ENCODE assay signal across 10 cellular contexts in the genomic region with DNA sequence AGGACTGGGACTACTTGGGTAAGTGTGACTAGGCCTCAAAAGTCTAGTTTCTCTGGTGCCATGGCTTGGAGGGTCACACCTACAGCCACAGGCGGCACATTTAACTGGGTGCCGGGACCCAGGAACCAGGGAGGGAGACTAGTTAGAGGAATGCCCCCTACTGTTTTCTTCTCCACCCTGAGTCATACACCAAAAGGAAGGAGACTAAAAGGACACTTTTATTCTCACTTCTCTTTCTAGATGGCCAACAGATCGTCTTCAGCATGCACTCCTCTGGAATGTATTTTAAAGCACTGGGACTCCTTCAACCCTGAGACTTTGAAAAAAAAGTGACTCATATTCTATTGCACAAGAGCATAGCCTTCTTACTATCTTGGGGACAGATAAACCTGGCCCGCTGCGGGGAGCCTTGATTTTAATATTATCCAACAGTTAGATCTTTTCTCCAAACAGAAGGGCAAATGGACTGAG. TPM values are rescaled to one million over a fixed set of nuclear protein-coding genes. Genes with fewer than 3 reads are reported as not detected.
DNase-seq lines count a peak whose midpoint lies in the region; ATAC-seq and TF ChIP-seq lines count a peak whose summit lies in the region.
"Had no signal": no experiment of that assay in that cellular context is flagged by ENCODE, and none has a peak within 500 bp of the region (broad histone marks: within the 10 kb centered on the region; RNA-seq: fewer than 3 reads in every experiment).

No MANE protein-coding gene starts in this region.

- no peak overlapping the region for H2AFZ ChIP-seq in GM23338

- no peaks in the 10 kb centered on the region for H3K9me2 ChIP-seq in GM23338 (ENCODE audit: insufficient read depth)

- no peaks in the 10 kb centered on the region for H3K79me2 ChIP-seq in GM23338 (replicated peaks; ENCODE audit: insufficient read depth)

- no peak overlapping the region for H3K4me3 Mint-ChIP-seq in GM23338
- H3K4me3 Mint-ChIP-seq in stimulated activated effector memory CD8-positive, alpha-beta T cell treated with anti-CD3 and anti-CD28 coated beads, Interleukin-12 subunit alpha, Interleukin-12 subunit beta, amount 100 ng/mL, for 72 hours, result no peak overlapping the region
- H3K4me3 Mint-ChIP-seq: WTC11 had no signal

- no peak overlapping the region for H3K27ac Mint-ChIP-seq in GM23338
- H3K27ac Mint-ChIP-seq in stimulated activated effector memory CD8-positive, alpha-beta T cell treated with anti-CD3 and anti-CD28 coated beads, Interleukin-12 subunit alpha, Interleukin-12 subunit beta, amount 100 ng/mL, for 72 hours, result peak overlapping the region; percentile 91
- H3K27ac Mint-ChIP-seq: WTC11 had no signal

- no peak for DNase-seq in GM23338 (ENCODE audit: low spot score)
- DNase-seq in SK-MEL-5 (ENCODE audit: low read depth, low spot score), result peak; percentile 4
- DNase-seq in foreskin keratinocyte, result no peak
- no peak for DNase-seq in stimulated activated effector memory CD8-positive, alpha-beta T cell treated with anti-CD3 and anti-CD28 coated beads, Interleukin-12 subunit alpha, Interleukin-12 subunit beta, amount 100 ng/mL, for 72 hours (ENCODE audit: low spot score in 2 of 2)

- H3K27me3 Mint-ChIP-seq in GM23338 (ENCODE audit: insufficient read depth, low read depth, poor library complexity), result no peaks in the 10 kb centered on the region

- H3K27ac ChIP-seq in GM23338 (ENCODE audit: low read depth), result no peak overlapping the region
- no peak overlapping the region for H3K27ac ChIP-seq in foreskin keratinocyte

- peaks cover 42% of the 10 kb centered on the region for H3K36me3 Mint-ChIP-seq in GM23338 (ENCODE audit: low read depth)
- peaks cover 31% of the 10 kb centered on the region for H3K36me3 Mint-ChIP-seq in stimulated activated effector memory CD8-positive, alpha-beta T cell treated with anti-CD3 and anti-CD28 coated beads, Interleukin-12 subunit alpha, Interleukin-12 subunit beta, amount 100 ng/mL, for 72 hours

- H3K4me2 ChIP-seq in GM23338, result no peak overlapping the region

- H3K27me3 ChIP-seq in GM23338 (ENCODE audit: insufficient read depth) (no peaks in the 10 kb centered on the region), foreskin keratinocyte (no peaks in the 10 kb centered on the region)
- H3K27me3 ChIP-seq: ascending aorta, tibial artery had no signal

- peaks cover 43% of the 10 kb centered on the region for H3K9me3 Mint-ChIP-seq in GM23338
- H3K9me3 Mint-ChIP-seq in stimulated activated effector memory CD8-positive, alpha-beta T cell treated with anti-CD3 and anti-CD28 coated beads, Interleukin-12 subunit alpha, Interleukin-12 subunit beta, amount 100 ng/mL, for 72 hours, result peaks cover 13% of the 10 kb centered on the region

- ATAC-seq in GM23338 (peak; percentile 24; the same call in 1 of the 3 replicates), foreskin keratinocyte (peak; percentile 32), GM19328 (IDR thresholded peaks at IDR 0.05; ENCODE audit: unreplicated experiment) (no peak), GM21737 (IDR thresholded peaks at IDR 0.05; ENCODE audit: unreplicated experiment) (no peak), GM18873 (IDR thresholded peaks at IDR 0.05; ENCODE audit: low FRiP score, unreplicated experiment) (no peak)
- no peak for ATAC-seq in stimulated activated effector memory CD8-positive, alpha-beta T cell treated with anti-CD3 and anti-CD28 coated beads, Interleukin-12 subunit alpha, Interleukin-12 subunit beta, amount 100 ng/mL, for 72 hours

- H3F3A ChIP-seq in GM23338 (replicated peaks; ENCODE audit: low read depth), result no peaks in the 10 kb centered on the region

- H4K20me1 ChIP-seq in GM23338 (replicated peaks; ENCODE audit: insufficient read depth), result 0 out of 2 replicates have a peak, but pooled peaks cover 4% of the 10 kb centered on the region

- H3K4me1 ChIP-seq in GM23338 (ENCODE audit: insufficient read depth) (no peaks in the 10 kb centered on the region), foreskin keratinocyte (no peaks in the 10 kb centered on the region)
- H3K4me1 ChIP-seq: ascending aorta had no signal

- H3K4me1 Mint-ChIP-seq in GM23338, result peaks cover 6% of the 10 kb centered on the region; the same call in 2 of the 3 replicates
- peaks cover 25% of the 10 kb centered on the region for H3K4me1 Mint-ChIP-seq in stimulated activated effector memory CD8-positive, alpha-beta T cell treated with anti-CD3 and anti-CD28 coated beads, Interleukin-12 subunit alpha, Interleukin-12 subunit beta, amount 100 ng/mL, for 72 hours

- in situ Hi-C loops in SK-MEL-5 (cut with HindIII; ENCODE audit: low pct_unique_long_range_greater_than_20kb, low sequenced_read_pairs), result no loop called here

- peaks cover 20% of the 10 kb centered on the region for H3K36me3 ChIP-seq in GM23338 (ENCODE audit: insufficient read depth)
- H3K36me3 ChIP-seq: ascending aorta had no signal

- no peak overlapping the region for H3K4me3 ChIP-seq in GM23338
- H3K4me3 ChIP-seq: ascending aorta, tibial artery had no signal

- no peak for TF ChIP-seq CTCF in GM23338 (conservative IDR thresholded peaks at IDR 0.05; ENCODE audit: low read depth in 2 of 2)
- TF ChIP-seq CTCF in foreskin keratinocyte (conservative IDR thresholded peaks at IDR 0.05), result no peak

TF ChIP-seq in GM23338, 12 proteins besides CTCF, POLR2A, EP300 and RAD21 (continues in another document):
- TF ChIP-seq CREB1 (CRISPR knock-in tag; IDR thresholded peaks at IDR 0.05; ENCODE audit: low read depth) (no peak), ZNF331 (CRISPR knock-in tag; IDR thresholded peaks at IDR 0.05; ENCODE audit: low read depth) (no peak), EZH2 (IDR thresholded peaks at IDR 0.05; ENCODE audit: low read depth, unreplicated experiment) (no peak), STAT1 (IDR thresholded peaks at IDR 0.05; ENCODE audit: unreplicated experiment) (no peak), NANOG (IDR thresholded peaks at IDR 0.05; ENCODE audit: borderline replicate concordance) (no peak), EZH2phosphoT487 (IDR thresholded peaks at IDR 0.05; ENCODE audit: unreplicated experiment) (no peak), ZNF114 (CRISPR knock-in tag; IDR thresholded peaks at IDR 0.05) (no peak)
- TF ChIP-seq, protein P1, sequence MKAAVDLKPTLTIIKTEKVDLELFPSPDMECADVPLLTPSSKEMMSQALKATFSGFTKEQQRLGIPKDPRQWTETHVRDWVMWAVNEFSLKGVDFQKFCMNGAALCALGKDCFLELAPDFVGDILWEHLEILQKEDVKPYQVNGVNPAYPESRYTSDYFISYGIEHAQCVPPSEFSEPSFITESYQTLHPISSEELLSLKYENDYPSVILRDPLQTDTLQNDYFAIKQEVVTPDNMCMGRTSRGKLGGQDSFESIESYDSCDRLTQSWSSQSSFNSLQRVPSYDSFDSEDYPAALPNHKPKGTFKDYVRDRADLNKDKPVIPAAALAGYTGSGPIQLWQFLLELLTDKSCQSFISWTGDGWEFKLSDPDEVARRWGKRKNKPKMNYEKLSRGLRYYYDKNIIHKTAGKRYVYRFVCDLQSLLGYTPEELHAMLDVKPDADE (IDR thresholded peaks at IDR 0.05), result no peak
- TF ChIP-seq, protein P2, sequence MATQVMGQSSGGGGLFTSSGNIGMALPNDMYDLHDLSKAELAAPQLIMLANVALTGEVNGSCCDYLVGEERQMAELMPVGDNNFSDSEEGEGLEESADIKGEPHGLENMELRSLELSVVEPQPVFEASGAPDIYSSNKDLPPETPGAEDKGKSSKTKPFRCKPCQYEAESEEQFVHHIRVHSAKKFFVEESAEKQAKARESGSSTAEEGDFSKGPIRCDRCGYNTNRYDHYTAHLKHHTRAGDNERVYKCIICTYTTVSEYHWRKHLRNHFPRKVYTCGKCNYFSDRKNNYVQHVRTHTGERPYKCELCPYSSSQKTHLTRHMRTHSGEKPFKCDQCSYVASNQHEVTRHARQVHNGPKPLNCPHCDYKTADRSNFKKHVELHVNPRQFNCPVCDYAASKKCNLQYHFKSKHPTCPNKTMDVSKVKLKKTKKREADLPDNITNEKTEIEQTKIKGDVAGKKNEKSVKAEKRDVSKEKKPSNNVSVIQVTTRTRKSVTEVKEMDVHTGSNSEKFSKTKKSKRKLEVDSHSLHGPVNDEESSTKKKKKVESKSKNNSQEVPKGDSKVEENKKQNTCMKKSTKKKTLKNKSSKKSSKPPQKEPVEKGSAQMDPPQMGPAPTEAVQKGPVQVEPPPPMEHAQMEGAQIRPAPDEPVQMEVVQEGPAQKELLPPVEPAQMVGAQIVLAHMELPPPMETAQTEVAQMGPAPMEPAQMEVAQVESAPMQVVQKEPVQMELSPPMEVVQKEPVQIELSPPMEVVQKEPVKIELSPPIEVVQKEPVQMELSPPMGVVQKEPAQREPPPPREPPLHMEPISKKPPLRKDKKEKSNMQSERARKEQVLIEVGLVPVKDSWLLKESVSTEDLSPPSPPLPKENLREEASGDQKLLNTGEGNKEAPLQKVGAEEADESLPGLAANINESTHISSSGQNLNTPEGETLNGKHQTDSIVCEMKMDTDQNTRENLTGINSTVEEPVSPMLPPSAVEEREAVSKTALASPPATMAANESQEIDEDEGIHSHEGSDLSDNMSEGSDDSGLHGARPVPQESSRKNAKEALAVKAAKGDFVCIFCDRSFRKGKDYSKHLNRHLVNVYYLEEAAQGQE (IDR thresholded peaks at IDR 0.05; ENCODE audit: unreplicated experiment), result no peak

RNA-seq across cellular contexts. Expression of a gene that starts 33.4 kb away (rescaled TPM):
- total RNA-seq in GM23338 (2014; rRNA removed; shearing (Covaris generic)), result not detected in 2 replicates
- 0.10 TPM in 1 of 2 replicates, not detected in the other for polyA plus RNA-seq in GM23338 (2016; fragmentation: Nextera tagmentation; extraction: Ambion mirVana)
- total RNA-seq in SK-MEL-5 (2014; rRNA removed; shearing (Covaris generic)), result not detected in 2 replicates
- not detected in 2 replicates for polyA plus RNA-seq in SK-MEL-5 (2015; cell fraction: cytosol; rRNA removed)
- not detected in 2 replicates for polyA plus RNA-seq in SK-MEL-5 (2015; cell fraction: nucleus; rRNA removed)
- total RNA-seq in foreskin keratinocyte, result not detected in 2 replicates
- not detected in 2 replicates for polyA plus RNA-seq in foreskin keratinocyte
- total RNA-seq: WTC11 had no signal

Comparison
In these comparisons a context has a peak if more than half of its experiments do, and no peak if none do; other contexts are left out.
1. ATAC-seq: peak in GM23338 (single experiment) and foreskin keratinocyte (single experiment); none in stimulated activated effector memory CD8-positive, alpha-beta T cell treated with anti-CD3 and anti-CD28 coated beads, Interleukin-12 subunit alpha, Interleukin-12 subunit beta, amount 100 ng/mL, for 72 hours (single experiment), GM19328 (single experiment), GM21737 (single experiment) and GM18873 (single experiment).